In the genomic region with DNA sequence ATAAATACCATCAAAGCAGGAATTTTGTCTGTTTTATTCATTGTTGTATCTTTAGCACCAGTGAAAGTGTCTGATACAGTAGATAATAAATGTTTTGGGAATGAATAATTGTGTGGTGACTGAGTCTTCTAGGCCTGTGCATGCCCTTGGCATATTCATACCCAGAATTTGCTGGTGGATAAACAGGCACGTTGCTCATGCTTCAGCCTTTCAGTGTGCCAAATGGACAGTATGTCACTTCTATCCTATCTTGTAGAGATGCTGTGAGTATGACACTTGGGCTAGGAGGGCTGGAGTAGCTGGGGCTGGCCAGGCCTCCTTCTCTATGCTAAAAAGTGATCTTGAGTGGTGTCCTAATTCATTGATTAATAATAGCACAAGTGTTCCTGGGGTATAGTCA, we compare ENCODE assay signal across 15 cellular contexts.
"Had no signal": no experiment of that assay in that cellular context is flagged by ENCODE, and none has a peak within 500 bp of the region (broad histone marks: within the 10 kb centered on the region; RNA-seq: fewer than 3 reads in every experiment).

No MANE protein-coding gene starts in this region.

- H3K4me3 ChIP-seq: lower lobe of right lung, thyroid gland had no signal

- DNase-seq: activated CD4-positive, alpha-beta T cell treated with anti-CD3 and anti-CD28 coated beads, Interleukin-2, amount 10 ng/mL, durations not matched to agents 7 days and 5 days; activated CD8-positive, alpha-beta T cell treated with anti-CD3 and anti-CD28 coated beads, Interleukin-2, amount 10 ng/mL, durations not matched to agents 7 days and 5 days; activated naive CD4-positive, alpha-beta T cell treated with Interleukin-2 at 50 U/mL for 16 hours; activated naive CD8-positive, alpha-beta T cell treated with anti-CD3 and anti-CD28 coated beads, Interleukin-2, amount 10 ng/mL, durations not matched to agents 7 days and 5 days; activated T-cell treated with anti-CD3 and anti-CD28 coated beads, Interleukin-2, amount 50 U/mL, for 24 hours; anterior cingulate cortex; foreskin melanocyte; immature natural killer cell; left cardiac atrium; lower lobe of right lung; SK-N-SH; stimulated activated naive CD4-positive, alpha-beta T cell; thyroid gland had no signal

- ATAC-seq: activated CD8-positive, alpha-beta T cell treated with anti-CD3 and anti-CD28 coated beads, Interleukin-2, amount 10 ng/mL, durations not matched to agents 7 days and 5 days; lower lobe of right lung; natural killer cell treated with Interleukin-12 subunit alpha and Interleukin-12 subunit beta and Interleukin-15 and Interleukin-18, amount 100 ng/mL, for 72 hours had no signal

- H3K9me3 ChIP-seq: SK-N-SH, thyroid gland had no signal

- H3K4me2 ChIP-seq: SK-N-SH had no signal

- H3K36me3 ChIP-seq: lower lobe of right lung, thyroid gland had no signal

- H3K4me1 ChIP-seq: lower lobe of right lung, thyroid gland had no signal

- H3K9ac ChIP-seq: SK-N-SH had no signal

- H3K27ac ChIP-seq: epithelial cell of prostate, lower lobe of right lung, thyroid gland had no signal

- H3K27me3 ChIP-seq: thyroid gland had no signal
